1 cellular context compared by ENCODE assay signal in genomic region chr17:76266244-76266938, GRCh38.
A peak's percentile ranks its signal among the peaks of the same experiment; 100 is the strongest.
TF ChIP-seq lines count a peak whose summit lies in the region.

No MANE protein-coding gene starts in this region.

TF ChIP-seq in HEK293, 187 proteins besides CTCF, POLR2A, EP300 and RAD21 (continued from another document):
- no peak for TF ChIP-seq ZNF692 (tag by site-specific recombination; IDR thresholded peaks at IDR 0.05)
- peak; percentile 32; the same call in 1 of the 2 replicates for TF ChIP-seq GLIS1 (tag by site-specific recombination; IDR thresholded peaks at IDR 0.05)
- TF ChIP-seq ZFP69B (tag by site-specific recombination; IDR thresholded peaks at IDR 0.05): no peak
- TF ChIP-seq ZNF785 (tag by site-specific recombination; IDR thresholded peaks at IDR 0.05): no peak
- TF ChIP-seq PATZ1 (tag by site-specific recombination; IDR thresholded peaks at IDR 0.05): peak; percentile 54; the same call in 1 of the 2 replicates
- TF ChIP-seq SCRT2 (tag by site-specific recombination; IDR thresholded peaks at IDR 0.05): no peak
- no peak for TF ChIP-seq ZNF473 (tag by site-specific recombination; IDR thresholded peaks at IDR 0.05)
- no peak for TF ChIP-seq ZNF18 (tag by site-specific recombination; IDR thresholded peaks at IDR 0.05)
- no peak for TF ChIP-seq OSR2 (tag by site-specific recombination; IDR thresholded peaks at IDR 0.05)
- TF ChIP-seq PRDM1 (tag by site-specific recombination; IDR thresholded peaks at IDR 0.05): no peak
